9 cellular contexts compared by ENCODE assay signal in the genomic region with DNA sequence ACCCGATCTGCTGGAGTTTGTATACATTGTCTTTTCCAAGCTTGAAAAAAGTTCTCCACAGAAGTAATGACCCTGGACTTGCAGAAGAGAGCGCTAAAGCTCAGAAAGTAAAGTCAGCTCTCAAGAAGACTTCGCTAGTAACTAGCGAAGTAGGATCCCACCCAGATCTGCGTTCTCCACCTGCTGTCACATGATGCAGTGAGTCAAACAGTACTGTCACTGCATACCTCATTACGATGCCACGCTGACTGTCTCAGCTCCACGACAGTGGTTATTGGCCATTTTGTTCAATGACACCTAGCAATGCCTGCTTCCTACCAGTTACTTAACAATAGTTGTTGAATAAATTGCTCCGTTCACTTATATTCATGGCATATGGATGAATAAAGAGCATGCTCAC.
DNase-seq lines count a peak whose midpoint lies in the region.
"Had no signal": no experiment of that assay in that cellular context is flagged by ENCODE, and none has a peak within 500 bp of the region (broad histone marks: within the 10 kb centered on the region; RNA-seq: fewer than 3 reads in every experiment).

No MANE protein-coding gene starts in this region.

- H3K4me1 Mint-ChIP-seq in T-helper 2 cell treated with Interferon-gamma antibody and Interleukin-4, amounts not matched to agents 5 μg/mL and 100 μg/mL, for 36 hours (ENCODE audit: low read depth), result peaks cover 4% of the 10 kb centered on the region

- no peak overlapping the region for H3K27ac Mint-ChIP-seq in T-helper 2 cell treated with Interferon-gamma antibody and Interleukin-4, amounts not matched to agents 5 μg/mL and 100 μg/mL, for 36 hours
- H3K27ac Mint-ChIP-seq: CD4-positive, alpha-beta memory T cell had no signal

- H3K4me3 Mint-ChIP-seq in T-helper 2 cell treated with Interferon-gamma antibody and Interleukin-4, amounts not matched to agents 5 μg/mL and 100 μg/mL, for 36 hours, result no peak overlapping the region
- H3K4me3 Mint-ChIP-seq: CD4-positive, alpha-beta memory T cell had no signal

- DNase-seq in activated CD4-positive, alpha-beta T cell treated with anti-CD3 and anti-CD28 coated beads for 48 hours, result peak; percentile 53
- DNase-seq in activated CD4-positive, alpha-beta T cell treated with anti-CD3 and anti-CD28 coated beads, Interleukin-2, amount 50 U/mL, for 4 hours, result no peak
- peak; percentile 82 for DNase-seq in HCEC 1CT
- DNase-seq in NCI-H1092 (lab: John Stamatoyannopoulos, UW), result peak; percentile 48
- DNase-seq in T-helper 2 cell treated with Interferon-gamma antibody and Interleukin-4, amounts not matched to agents 5 μg/mL and 100 μg/mL, for 36 hours (ENCODE audit: low spot score), result peak; percentile 14
- DNase-seq in fibroblast of gingiva (ENCODE audit: low read depth), result peak; percentile 79
- DNase-seq in non-pigmented ciliary epithelial cell (ENCODE audit: low read depth), result peak; percentile 79
- DNase-seq in activated gamma-delta T cell (lab: John Stamatoyannopoulos, UW), result no peak

- H3K27me3 Mint-ChIP-seq in T-helper 2 cell treated with Interferon-gamma antibody and Interleukin-4, amounts not matched to agents 5 μg/mL and 100 μg/mL, for 36 hours (ENCODE audit: low read depth), result peaks cover 17% of the 10 kb centered on the region

- no peaks in the 10 kb centered on the region for H3K36me3 Mint-ChIP-seq in T-helper 2 cell treated with Interferon-gamma antibody and Interleukin-4, amounts not matched to agents 5 μg/mL and 100 μg/mL, for 36 hours (ENCODE audit: low read depth)
- H3K36me3 Mint-ChIP-seq: CD4-positive, alpha-beta memory T cell had no signal

- H3K9me3 Mint-ChIP-seq in T-helper 2 cell treated with Interferon-gamma antibody and Interleukin-4, amounts not matched to agents 5 μg/mL and 100 μg/mL, for 36 hours, result no peaks in the 10 kb centered on the region

Comparison
In these comparisons a context has a peak if more than half of its experiments do, and no peak if none do; other contexts are left out.
1. DNase-seq: peak in activated CD4-positive, alpha-beta T cell treated with anti-CD3 and anti-CD28 coated beads for 48 hours (single experiment), HCEC 1CT (single experiment), NCI-H1092 (single experiment), T-helper 2 cell treated with Interferon-gamma antibody and Interleukin-4, amounts not matched to agents 5 μg/mL and 100 μg/mL, for 36 hours (single experiment), fibroblast of gingiva (single experiment) and non-pigmented ciliary epithelial cell (single experiment); none in activated CD4-positive, alpha-beta T cell treated with anti-CD3 and anti-CD28 coated beads, Interleukin-2, amount 50 U/mL, for 4 hours (0 of 2) and activated gamma-delta T cell (single experiment).